In genomic region chr4:112637552-112637866, GRCh38 we compare ENCODE assay signal across 8 cellular contexts. TPM values are rescaled to one million over a fixed set of nuclear protein-coding genes. Genes with fewer than 3 reads are reported as not detected.
DNase-seq lines count a peak whose midpoint lies in the region; ATAC-seq and TF ChIP-seq lines count a peak whose summit lies in the region.

No MANE protein-coding gene starts in this region.

- H3K4me3 ChIP-seq in BJ (ENCODE audit: low read depth, low read length) = peak overlapping the region; percentile 59
- peak overlapping the region; percentile 95 for H3K4me3 ChIP-seq in brain microvascular endothelial cell (ENCODE audit: low read depth, low read length)

- in situ Hi-C loops in brain microvascular endothelial cell (cut with HindIII; ENCODE audit: low pct_ligation_motif_present, low sequenced_read_pairs) = no loop called here

- no peak overlapping the region for H3K4me3 Mint-ChIP-seq in mesothelial cell of epicardium
- no peak overlapping the region for H3K4me3 Mint-ChIP-seq in activated naive CD4-positive, alpha-beta T cell treated with anti-CD3 and anti-CD28 coated beads, Interleukin-2, amount 10 ng/mL, durations not matched to agents 7 days and 5 days

- H3K4me1 Mint-ChIP-seq in mesothelial cell of epicardium = peaks cover 2% of the 10 kb centered on the region
- H3K4me1 Mint-ChIP-seq in activated naive CD4-positive, alpha-beta T cell treated with anti-CD3 and anti-CD28 coated beads, Interleukin-2, amount 10 ng/mL, durations not matched to agents 7 days and 5 days = peaks cover 35% of the 10 kb centered on the region

- H3K36me3 Mint-ChIP-seq in mesothelial cell of epicardium = peaks cover 2% of the 10 kb centered on the region
- H3K36me3 Mint-ChIP-seq in activated naive CD4-positive, alpha-beta T cell treated with anti-CD3 and anti-CD28 coated beads, Interleukin-2, amount 10 ng/mL, durations not matched to agents 7 days and 5 days = peaks cover 12% of the 10 kb centered on the region

- no peaks in the 10 kb centered on the region for H3K27me3 Mint-ChIP-seq in mesothelial cell of epicardium (ENCODE audit: low read depth)
- no peaks in the 10 kb centered on the region for H3K27me3 Mint-ChIP-seq in activated naive CD4-positive, alpha-beta T cell treated with anti-CD3 and anti-CD28 coated beads, Interleukin-2, amount 10 ng/mL, durations not matched to agents 7 days and 5 days

- H3K27ac ChIP-seq in brain microvascular endothelial cell = peak overlapping the region; percentile 97

- POLR2A ChIA-PET in BJ (lab: Charles Lee) = interaction anchor here (0.5 kb wide), 1 partner anchor 358 kb away, joined by 5 read pairs; no protein-coding TSS in a partner anchor

- H3K27me3 ChIP-seq in BJ (ENCODE audit: control insufficient read depth, insufficient read depth, low read length) (no peaks in the 10 kb centered on the region), brain microvascular endothelial cell (replicated peaks) (no peaks in the 10 kb centered on the region)

- H3K27ac Mint-ChIP-seq in mesothelial cell of epicardium = no peak overlapping the region
- H3K27ac Mint-ChIP-seq in activated naive CD4-positive, alpha-beta T cell treated with anti-CD3 and anti-CD28 coated beads, Interleukin-2, amount 10 ng/mL, durations not matched to agents 7 days and 5 days = no peak overlapping the region

- TF ChIP-seq CTCF in BJ (IDR thresholded peaks at IDR 0.05; ENCODE audit: insufficient read depth, low read depth, low read length) (no peak), brain microvascular endothelial cell (IDR thresholded peaks at IDR 0.05; ENCODE audit: low read depth, low read length, missing control alignments) (no peak), mesothelial cell of epicardium (IDR thresholded peaks at IDR 0.05; ENCODE audit: unreplicated experiment) (peak; percentile 7)

- CTCF ChIA-PET in BJ (lab: Yijun Ruan, JAX) = interaction anchor here (0.6 to 1.3 kb wide), 5 partner anchors 9 to 311 kb away, joined by 3 to 4 read pairs (median 3); no protein-coding TSS in a partner anchor
- CTCF ChIA-PET in activated naive CD4-positive, alpha-beta T cell treated with anti-CD3 and anti-CD28 coated beads, Interleukin-2, amount 10 ng/mL, durations not matched to agents 7 days and 5 days (lab: Charles Lee) = interaction anchor here (1.1 to 1.3 kb wide), 3 partner anchors 9 to 128 kb away, joined by 3 to 10 read pairs (median 3); no protein-coding TSS in a partner anchor

- H3K9me3 Mint-ChIP-seq in mesothelial cell of epicardium = no peaks in the 10 kb centered on the region
- H3K9me3 Mint-ChIP-seq in activated naive CD4-positive, alpha-beta T cell treated with anti-CD3 and anti-CD28 coated beads, Interleukin-2, amount 10 ng/mL, durations not matched to agents 7 days and 5 days = no peaks in the 10 kb centered on the region

- H3K36me3 ChIP-seq in BJ (ENCODE audit: control insufficient read depth, insufficient read depth, low read length) = no peaks in the 10 kb centered on the region
- peaks cover 4% of the 10 kb centered on the region for H3K36me3 ChIP-seq in brain microvascular endothelial cell (replicated peaks)

- DNase-seq in BJ (ENCODE audit: low read depth) (no peak), brain microvascular endothelial cell (no peak), mesothelial cell of epicardium (ENCODE audit: low spot score in 2 of 2, unreplicated experiment in 2 of 2) (no peak), NCI-H2029 (lab: John Stamatoyannopoulos, UW) (no peak)
- no peak for DNase-seq in activated CD4-positive, CD25-positive, alpha-beta regulatory T cell (lab: John Stamatoyannopoulos, UW)
- DNase-seq in activated naive CD4-positive, alpha-beta T cell treated with anti-CD3 and anti-CD28 coated beads, Interleukin-2, amount 10 ng/mL, durations not matched to agents 7 days and 5 days = no peak

- ATAC-seq in HG03097 (IDR thresholded peaks at IDR 0.05; ENCODE audit: low FRiP score, unreplicated experiment) (peak; percentile 2), GM21619 (IDR thresholded peaks at IDR 0.05; ENCODE audit: unreplicated experiment) (no peak)

RNA-seq across cellular contexts. Expression of gene LARP7, which starts 0.6 kb away (rescaled TPM):
- polyA plus RNA-seq in BJ (2011; rRNA removed) = 6.3 and 18.1 TPM in 2 replicates
- polyA minus RNA-seq in BJ (2011; rRNA and poly(A)+ RNA removed) = 2.0 and 2.5 TPM in 2 replicates
- total RNA-seq in mesothelial cell of epicardium = 41.3 to 46.9 TPM (median 45.2 TPM) in 3 replicates

RNA-seq across cellular contexts. Expression of gene ZGRF1, which starts 0.8 kb away (rescaled TPM):
- 1.4 and 3.0 TPM in 2 replicates for polyA plus RNA-seq in BJ (2011; rRNA removed)
- polyA minus RNA-seq in BJ (2011; rRNA and poly(A)+ RNA removed) = 1.4 and 1.9 TPM in 2 replicates
- total RNA-seq in mesothelial cell of epicardium = 17.9 to 20.1 TPM (median 18.6 TPM) in 3 replicates
